In genomic region chr13:84983321-84983720, GRCh38 we compare ENCODE assay signal across 13 cellular contexts.
DNase-seq lines count a peak whose midpoint lies in the region; ATAC-seq and TF ChIP-seq lines count a peak whose summit lies in the region.
"Had no signal": no experiment of that assay in that cellular context is flagged by ENCODE, and none has a peak within 500 bp of the region (broad histone marks: within the 10 kb centered on the region; RNA-seq: fewer than 3 reads in every experiment).

No MANE protein-coding gene starts in this region.

- TF ChIP-seq CTCF in H9 (conservative IDR thresholded peaks at IDR 0.05) (peak; percentile 37), PC-3 (conservative IDR thresholded peaks at IDR 0.05; ENCODE audit: low read depth, low read length) (0 out of 2 replicates have a peak, but pooled peaks have one; percentile 14), endodermal cell (conservative IDR thresholded peaks at IDR 0.05) (peak; percentile 48)

- H3K79me2 ChIP-seq in H9 (ENCODE audit: insufficient read depth, low read length) (no peaks in the 10 kb centered on the region), PC-3 (ENCODE audit: low read length) (no peaks in the 10 kb centered on the region)

- H3K4me1 ChIP-seq in H9 (ENCODE audit: insufficient read depth, low read length) (no peaks in the 10 kb centered on the region), PC-3 (ENCODE audit: insufficient read depth, low read length) (no peaks in the 10 kb centered on the region), endodermal cell (ENCODE audit: control insufficient read depth, insufficient read depth, low read length) (no peaks in the 10 kb centered on the region)

- no peak overlapping the region for H2AFZ ChIP-seq in H9 (ENCODE audit: low read length)
- no peak overlapping the region for H2AFZ ChIP-seq in PC-3 (ENCODE audit: low read length)

- H2BK120ac ChIP-seq in H9 (ENCODE audit: low read depth, low read length, poor library complexity, severe bottlenecking): no peak overlapping the region

- H3K23ac ChIP-seq in H9 (ENCODE audit: insufficient read length, low read depth, low read length): no peak overlapping the region

- H3K27ac ChIP-seq in H9 (ENCODE audit: insufficient read length, low read depth, low read length) (no peak overlapping the region), PC-3 (ENCODE audit: low read length) (no peak overlapping the region), endodermal cell (ENCODE audit: low read depth, low read length) (no peak overlapping the region)
- H3K27ac ChIP-seq: C4-2B had no signal

- H3K27ac Mint-ChIP-seq in H9 (no peak overlapping the region), endodermal cell (no peak overlapping the region)
- no peak overlapping the region for H3K27ac Mint-ChIP-seq in activated naive CD4-positive, alpha-beta T cell treated with anti-CD3 and anti-CD28 coated beads, Interleukin-2, amount 10 ng/mL, durations not matched to agents 7 days and 5 days
- H3K27ac Mint-ChIP-seq: B cell; CD4-positive, alpha-beta memory T cell had no signal

- no peak for ATAC-seq in PC-3
- ATAC-seq: HCT116 had no signal

- H3K4me3 ChIP-seq in PC-3 (ENCODE audit: low read length): no peak overlapping the region
- H3K4me3 ChIP-seq in endodermal cell (ENCODE audit: low read length): no peak overlapping the region

- H3K9me3 Mint-ChIP-seq in H9 (no peaks in the 10 kb centered on the region), endodermal cell (no peaks in the 10 kb centered on the region)
- no peaks in the 10 kb centered on the region for H3K9me3 Mint-ChIP-seq in activated naive CD4-positive, alpha-beta T cell treated with anti-CD3 and anti-CD28 coated beads, Interleukin-2, amount 10 ng/mL, durations not matched to agents 7 days and 5 days

- POLR2A ChIA-PET in PC-3 (lab: Charles Lee; ENCODE audit: unreplicated experiment): no interaction called here

- no peak overlapping the region for H2BK20ac ChIP-seq in H9 (ENCODE audit: low read depth, low read length, poor library complexity, severe bottlenecking)

- H3K27me3 Mint-ChIP-seq in H9 (ENCODE audit: low read depth) (no peaks in the 10 kb centered on the region), endodermal cell (ENCODE audit: insufficient read depth) (no peaks in the 10 kb centered on the region)
- H3K27me3 Mint-ChIP-seq in activated naive CD4-positive, alpha-beta T cell treated with anti-CD3 and anti-CD28 coated beads, Interleukin-2, amount 10 ng/mL, durations not matched to agents 7 days and 5 days: no peaks in the 10 kb centered on the region
- H3K27me3 Mint-ChIP-seq: B cell; CD4-positive, alpha-beta memory T cell had no signal

- DNase-seq in H9: no peak
- no peak for DNase-seq in PC-3
- DNase-seq in endodermal cell: no peak
- no peak for DNase-seq in activated CD4-positive, CD25-positive, alpha-beta regulatory T cell treated with anti-CD3 and anti-CD28 coated beads, Interleukin-2, amount 50 U/mL, for 72 hours
- DNase-seq in activated naive CD4-positive, alpha-beta T cell treated with anti-CD3 and anti-CD28 coated beads, Interleukin-2, amount 10 ng/mL, durations not matched to agents 7 days and 5 days: no peak
- no peak for DNase-seq in iPS-NIHi7 (ENCODE audit: extremely low spot score)
- no peak for DNase-seq in effector CD4-positive, alpha-beta T cell
- DNase-seq: CD4-positive, alpha-beta memory T cell; DMS79; EL had no signal

- no peaks in the 10 kb centered on the region for H3K9me3 ChIP-seq in H9 (ENCODE audit: control insufficient read depth, low read depth, low read length)
- H3K9me3 ChIP-seq in PC-3 (ENCODE audit: low read length): no peaks in the 10 kb centered on the region
- no peaks in the 10 kb centered on the region for H3K9me3 ChIP-seq in endodermal cell (ENCODE audit: control insufficient read depth, low read length)

- H3K9ac ChIP-seq in H9 (ENCODE audit: extremely low read depth, insufficient read length, low read length) (no peak overlapping the region), PC-3 (ENCODE audit: low read length) (no peak overlapping the region), endodermal cell (ENCODE audit: extremely low read depth, low read length, poor library complexity, severe bottlenecking) (no peak overlapping the region)

- no peaks in the 10 kb centered on the region for H3K9me2 ChIP-seq in PC-3 (replicated peaks; ENCODE audit: low read length)

- no peak overlapping the region for H4K8ac ChIP-seq in H9 (replicated peaks; ENCODE audit: insufficient read length, low read depth, low read length)

- H3K4me3 Mint-ChIP-seq in H9 (no peak overlapping the region), endodermal cell (no peak overlapping the region)
- H3K4me3 Mint-ChIP-seq in activated naive CD4-positive, alpha-beta T cell treated with anti-CD3 and anti-CD28 coated beads, Interleukin-2, amount 10 ng/mL, durations not matched to agents 7 days and 5 days: no peak overlapping the region
- H3K4me3 Mint-ChIP-seq: B cell; CD4-positive, alpha-beta memory T cell had no signal

- H3T11ph ChIP-seq in H9 (ENCODE audit: low read length): no peak overlapping the region

- H3K4ac ChIP-seq in H9 (ENCODE audit: low read depth, low read length): no peak overlapping the region

- H2BK12ac ChIP-seq in H9 (ENCODE audit: insufficient read length, low read depth, low read length): no peak overlapping the region

- H3K36me3 ChIP-seq in PC-3 (ENCODE audit: low read depth, low read length): no peaks in the 10 kb centered on the region
- no peaks in the 10 kb centered on the region for H3K36me3 ChIP-seq in endodermal cell (ENCODE audit: control insufficient read depth, insufficient read depth, low read length)

- CTCF ChIA-PET in PC-3 (lab: Charles Lee): interaction anchor here (0.7 kb wide), 1 partner anchor 775 kb away, joined by 4 read pairs; no protein-coding TSS in a partner anchor
- CTCF ChIA-PET in activated naive CD4-positive, alpha-beta T cell treated with anti-CD3 and anti-CD28 coated beads, Interleukin-2, amount 10 ng/mL, durations not matched to agents 7 days and 5 days (lab: Charles Lee): no interaction called here

- H3K14ac ChIP-seq in H9 (ENCODE audit: insufficient read depth, low read length): no peak overlapping the region

- no peaks in the 10 kb centered on the region for H3F3A ChIP-seq in PC-3 (ENCODE audit: low read length, unreplicated experiment)

- no peak overlapping the region for H4K5ac ChIP-seq in H9 (ENCODE audit: insufficient read length, low read depth, low read length)

- WGBS in H9 (ENCODE audit: extremely low coverage, insufficient read length, low lambda C conversion rate): no CpG with 5 or more reads among the region's 2 CpGs
- WGBS in endodermal cell (ENCODE audit: insufficient coverage in 1 of 2, insufficient read length in 1 of 2), 2 experiments: 100% methylated on average over 2 of the region's 2 CpGs; no CpG with 5 or more reads in 1 of the 2 experiments

- no peak overlapping the region for H3K56ac ChIP-seq in H9 (ENCODE audit: insufficient read length, low read depth, low read length)

- no peak overlapping the region for H2BK15ac ChIP-seq in H9 (ENCODE audit: low read depth, low read length)

- intact Hi-C loops in PC-3 (cut with micrococcal nuclease): no loop called here

- BruUV-seq in PC-3 (replicated peaks; lab: Mats Ljungman, UMichigan): no TSS peak

- no peak overlapping the region for H4K91ac ChIP-seq in H9 (ENCODE audit: insufficient read length, low read depth, low read length)

- H3K23me2 ChIP-seq in H9 (ENCODE audit: insufficient read length, low read depth, low read length, poor library complexity, severe bottlenecking): no peaks in the 10 kb centered on the region

- H2AK5ac ChIP-seq in H9 (ENCODE audit: insufficient read length, low read length): no peak overlapping the region

- no peaks in the 10 kb centered on the region for H3K36me3 Mint-ChIP-seq in H9 (ENCODE audit: insufficient read depth in 1 of 3, low read depth in 3 of 3)
- H3K36me3 Mint-ChIP-seq in endodermal cell (ENCODE audit: low read depth): no peaks in the 10 kb centered on the region
- H3K36me3 Mint-ChIP-seq in activated naive CD4-positive, alpha-beta T cell treated with anti-CD3 and anti-CD28 coated beads, Interleukin-2, amount 10 ng/mL, durations not matched to agents 7 days and 5 days: no peaks in the 10 kb centered on the region
- H3K36me3 Mint-ChIP-seq: CD4-positive, alpha-beta memory T cell had no signal

- no peaks in the 10 kb centered on the region for H3K27me3 ChIP-seq in H9 (ENCODE audit: insufficient read depth, low read length)
- H3K27me3 ChIP-seq in PC-3 (ENCODE audit: low read length): no peaks in the 10 kb centered on the region
- H3K27me3 ChIP-seq in endodermal cell (ENCODE audit: control insufficient read depth, insufficient read depth, low read length, poor library complexity, severe bottlenecking): no peaks in the 10 kb centered on the region

- H4K20me1 ChIP-seq in H9 (ENCODE audit: control insufficient read depth, insufficient read depth, insufficient read length) (no peaks in the 10 kb centered on the region), PC-3 (ENCODE audit: low read length) (no peaks in the 10 kb centered on the region)

- H3K4me2 ChIP-seq in H9 (ENCODE audit: insufficient read depth, insufficient read length, low read length) (no peak overlapping the region), PC-3 (ENCODE audit: low read length) (no peak overlapping the region)

- H3K18ac ChIP-seq in H9 (ENCODE audit: insufficient read length, low read depth, low read length): no peak overlapping the region

- H3K4me1 Mint-ChIP-seq in H9: no peaks in the 10 kb centered on the region
- no peaks in the 10 kb centered on the region for H3K4me1 Mint-ChIP-seq in endodermal cell
- no peaks in the 10 kb centered on the region for H3K4me1 Mint-ChIP-seq in activated naive CD4-positive, alpha-beta T cell treated with anti-CD3 and anti-CD28 coated beads, Interleukin-2, amount 10 ng/mL, durations not matched to agents 7 days and 5 days
- H3K4me1 Mint-ChIP-seq: CD4-positive, alpha-beta memory T cell had no signal

- no peaks in the 10 kb centered on the region for H3K79me1 ChIP-seq in H9 (ENCODE audit: insufficient read depth, low read depth, low read length, poor library complexity, severe bottlenecking)

- no peak overlapping the region for H2BK5ac ChIP-seq in H9 (ENCODE audit: insufficient read length, low read length)
